Comparison of ENCODE assay signal across 8 cellular contexts in the genomic region with DNA sequence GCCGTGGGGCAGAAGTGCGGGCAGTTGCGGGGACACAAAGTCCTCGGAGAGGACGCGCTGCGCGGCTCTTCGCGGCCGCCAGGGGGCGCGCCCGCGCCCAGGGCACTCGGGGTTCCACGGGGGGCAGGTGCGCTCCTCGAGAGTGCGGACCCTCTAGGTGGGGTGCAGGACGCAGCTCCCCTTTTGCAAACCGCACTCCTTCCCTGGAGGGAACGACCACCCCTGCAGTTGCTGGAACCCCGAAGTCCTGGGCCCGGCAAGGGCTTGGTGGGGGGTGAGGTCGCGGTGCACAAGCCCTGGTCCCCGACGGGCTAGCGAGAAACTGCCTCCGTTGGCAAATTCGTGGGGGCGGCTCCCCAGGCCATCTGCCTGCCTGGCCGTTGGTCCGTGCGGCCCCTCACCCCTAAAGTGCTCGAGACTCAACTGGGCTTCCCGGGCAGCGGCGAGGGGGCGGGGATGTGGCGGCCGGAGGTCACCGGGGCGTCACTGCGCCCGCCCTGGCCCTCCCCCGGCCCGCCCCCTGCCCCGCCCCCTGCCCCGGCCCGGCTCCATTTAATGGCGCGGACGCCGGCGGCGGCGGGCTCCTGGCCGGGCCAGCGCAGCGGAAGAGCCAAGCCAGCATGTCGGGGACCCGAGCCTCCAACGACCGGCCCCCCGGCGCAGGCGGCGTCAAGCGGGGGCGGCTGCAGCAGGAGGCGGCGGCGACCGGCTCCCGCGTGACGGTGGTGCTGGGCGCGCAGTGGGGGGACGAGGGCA. TPM values are rescaled to one million over a fixed set of nuclear protein-coding genes. Genes with fewer than 3 reads are reported as not detected.
DNase-seq lines count a peak whose midpoint lies in the region; ATAC-seq and TF ChIP-seq lines count a peak whose summit lies in the region.

Gene ADSS1 (plus strand): TSS at position 579 of the 756 bp plus-strand sequence. CDS start 42 bp downstream, at position 621.

- ATAC-seq in GM19023 (IDR thresholded peaks at IDR 0.05; ENCODE audit: unreplicated experiment) (peak; percentile 66), activated B cell treated with CpG ODN at 0.5 μM for 24 hours (ENCODE audit: low read depth) (peak; percentile 83), left lobe of liver (peak; percentile 70)
- ATAC-seq in central memory CD8-positive, alpha-beta T cell (replicated peaks; ENCODE audit: extremely low read depth, poor library complexity, severe bottlenecking) = peak; percentile 69

- peak; percentile 94 for TF ChIP-seq CTCF in activated B cell treated with CpG ODN at 0.5 μM for 24 hours (IDR thresholded peaks at IDR 0.05)

- POLR2A ChIA-PET in activated B cell treated with CpG ODN at 0.5 μM for 24 hours (lab: Charles Lee) = interaction anchor here (1.0 to 1.2 kb wide), 2 partner anchors 13 to 15 kb away, joined by 4 read pairs; no protein-coding TSS in a partner anchor

- CTCF ChIA-PET in activated B cell treated with CpG ODN at 0.5 μM for 24 hours (lab: Charles Lee) = interaction anchor here (0.8 to 2.6 kb wide), 2 partner anchors 29 to 79 kb away, joined by 3 to 9 read pairs; partner anchors contain the start of gene SIVA1

- H3K27me3 Mint-ChIP-seq in activated B cell treated with CpG ODN at 0.5 μM for 24 hours = peaks cover 5% of the 10 kb centered on the region
- no peaks in the 10 kb centered on the region for H3K27me3 Mint-ChIP-seq in central memory CD8-positive, alpha-beta T cell

- H3K9me3 Mint-ChIP-seq in activated B cell treated with CpG ODN at 0.5 μM for 24 hours = no peaks in the 10 kb centered on the region
- H3K9me3 Mint-ChIP-seq in central memory CD8-positive, alpha-beta T cell = no peaks in the 10 kb centered on the region

- intact Hi-C loops in activated B cell treated with CpG ODN at 0.5 μM for 24 hours (cut with micrococcal nuclease) = loop anchor here (1.0 to 5.0 kb wide), 3 partner anchors 28 to 323 kb away; no protein-coding TSS in a partner anchor

- DNase-seq in AML-193 (lab: John Stamatoyannopoulos, UW) = peak; percentile 29
- peak; percentile 18 to 35 for DNase-seq in Kasumi-1 (lab: John Stamatoyannopoulos, UW)
- peak; percentile 68 for DNase-seq in activated B cell treated with CpG ODN at 0.5 μM for 24 hours
- peak; percentile 47 to 61 for DNase-seq in central memory CD8-positive, alpha-beta T cell (ENCODE audit: low spot score in 2 of 2)
- DNase-seq in left lobe of liver (ENCODE audit: low spot score) = peak; percentile 89
- DNase-seq in stimulated activated CD4-positive, alpha-beta T cell treated with anti-CD3 and anti-CD28 coated beads, Interleukin-4, amount 100 ng/mL, for 4 hours = peak; percentile 31 to 59
- DNase-seq in mesenteric fat pad (ENCODE audit: low spot score) = no peak

- peaks cover 7% of the 10 kb centered on the region for H3K36me3 Mint-ChIP-seq in activated B cell treated with CpG ODN at 0.5 μM for 24 hours (ENCODE audit: low read depth)
- H3K36me3 Mint-ChIP-seq in central memory CD8-positive, alpha-beta T cell (ENCODE audit: insufficient read depth) = peaks cover 5% of the 10 kb centered on the region

- peak within 1 kb of the TSS; percentile 78 for H3K4me3 Mint-ChIP-seq in activated B cell treated with CpG ODN at 0.5 μM for 24 hours
- peak within 1 kb of the TSS; percentile 56 for H3K4me3 Mint-ChIP-seq in central memory CD8-positive, alpha-beta T cell

- H3K27ac Mint-ChIP-seq in activated B cell treated with CpG ODN at 0.5 μM for 24 hours = no peak within 1 kb of the TSS
- no peak within 1 kb of the TSS for H3K27ac Mint-ChIP-seq in central memory CD8-positive, alpha-beta T cell (ENCODE audit: low read depth)

- no peaks in the 10 kb centered on the region for H3K4me1 Mint-ChIP-seq in activated B cell treated with CpG ODN at 0.5 μM for 24 hours
- no peaks in the 10 kb centered on the region for H3K4me1 Mint-ChIP-seq in central memory CD8-positive, alpha-beta T cell

RNA-seq across cellular contexts. Expression of gene ADSS1, which starts in this region (rescaled TPM):
- 0.18 and 0.39 TPM in 2 replicates for total RNA-seq in activated B cell treated with CpG ODN at 0.5 μM for 24 hours
- total RNA-seq in left lobe of liver = 51.9 TPM
- 5.2 TPM for total RNA-seq in mesenteric fat pad

Comparison
In these comparisons a context has a peak if more than half of its experiments do, and no peak if none do; other contexts are left out.
1. Peak in DNase-seq and ATAC-seq in activated B cell treated with CpG ODN at 0.5 μM for 24 hours; RNA of the gene not detected or under 1 TPM.